7 cellular contexts compared by ENCODE assay signal in the genomic region with DNA sequence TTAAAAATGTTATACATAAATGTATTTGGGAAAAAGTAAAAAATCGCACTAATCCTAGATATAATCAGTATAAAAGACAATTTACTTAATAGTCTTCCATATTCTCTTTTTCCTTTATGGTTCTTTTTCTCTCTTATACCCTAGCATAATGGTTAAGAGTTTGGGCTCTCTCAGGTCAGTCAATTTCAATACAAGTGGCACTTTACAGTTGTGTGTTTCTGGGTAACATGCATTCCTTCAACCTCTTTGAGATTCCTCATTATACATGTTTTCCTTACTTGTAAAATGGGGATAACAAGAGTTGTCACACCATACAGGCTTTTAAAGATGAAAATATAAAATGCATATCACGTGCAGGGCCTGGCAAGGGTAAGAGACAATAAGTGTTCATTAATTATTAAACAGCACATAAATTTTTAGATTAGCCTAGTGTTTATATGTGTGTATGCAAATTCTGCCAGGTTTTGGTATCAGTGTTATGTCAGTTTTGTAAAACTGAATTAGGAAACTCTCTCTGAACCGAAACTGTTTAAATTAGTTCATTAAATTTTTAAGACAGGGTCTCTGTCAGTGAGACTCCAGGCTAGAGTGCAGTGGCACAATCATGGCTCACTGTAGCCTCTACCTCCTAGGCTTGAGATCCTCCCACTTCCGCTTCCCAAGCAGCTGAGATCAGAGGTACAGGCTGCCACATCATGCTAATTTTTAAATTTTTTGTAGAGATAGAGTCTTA. TPM values are rescaled to one million over a fixed set of nuclear protein-coding genes. Genes with fewer than 3 reads are reported as not detected.
DNase-seq lines count a peak whose midpoint lies in the region; ATAC-seq and TF ChIP-seq lines count a peak whose summit lies in the region.

No MANE protein-coding gene starts in this region.

- no peak overlapping the region for H3K4me2 ChIP-seq in SK-N-SH

- no peaks in the 10 kb centered on the region for H3K27me3 Mint-ChIP-seq in natural killer cell (ENCODE audit: low read depth in 2 of 2)

- H4K20me1 ChIP-seq in SK-N-SH (ENCODE audit: insufficient read depth): peaks cover 19% of the 10 kb centered on the region

- H2AFZ ChIP-seq in SK-N-SH (ENCODE audit: low read depth): no peak overlapping the region

- peak; percentile 47 for DNase-seq in NAMALWA (ENCODE audit: low spot score)
- no peak for DNase-seq in natural killer cell
- DNase-seq in SK-N-SH: no peak
- DNase-seq in middle frontal gyrus (ENCODE audit: extremely low spot score, low spot score): no peak
- no peak for DNase-seq in putamen (ENCODE audit: low spot score)

- H3K27ac Mint-ChIP-seq in natural killer cell: peak overlapping the region; percentile 85 to 89

- no peak overlapping the region for H3K9ac ChIP-seq in SK-N-SH

- TF ChIP-seq EP300 in SK-N-SH (IDR thresholded peaks at IDR 0.05; ENCODE audit: borderline replicate concordance in 1 of 2, low read depth in 1 of 2, low read length in 1 of 2): no peak

- no peaks in the 10 kb centered on the region for H3K9me3 Mint-ChIP-seq in natural killer cell

- 92% methylated on average over 4 of the region's 4 CpGs for WGBS in SK-N-SH (ENCODE audit: low lambda C conversion rate)

- H3K27me3 ChIP-seq in SK-N-SH (ENCODE audit: insufficient read depth): no peaks in the 10 kb centered on the region

- CTCF ChIA-PET in SK-N-SH (lab: Yijun Ruan, JAX): interaction anchor here (0.8 kb wide), 1 partner anchor 24 kb away, joined by 3 read pairs; no protein-coding TSS in a partner anchor

- peak overlapping the region; percentile 75 for H3K4me3 Mint-ChIP-seq in natural killer cell

- H3F3A ChIP-seq in SK-N-SH (replicated peaks; ENCODE audit: insufficient read depth): no peaks in the 10 kb centered on the region

- ATAC-seq in GM18870 (IDR thresholded peaks at IDR 0.05; ENCODE audit: unreplicated experiment) (peak; percentile 78), HG02610 (IDR thresholded peaks at IDR 0.05; ENCODE audit: unreplicated experiment) (peak; percentile 74), natural killer cell (peak; percentile 32 to 64 (median 39))

- no peak overlapping the region for H3K4me3 ChIP-seq in SK-N-SH (ENCODE audit: low read depth in 2 of 2, low read length in 1 of 2)

- no peaks in the 10 kb centered on the region for H3K36me3 Mint-ChIP-seq in natural killer cell

- no peak for TF ChIP-seq RAD21 in SK-N-SH (IDR thresholded peaks at IDR 0.05; ENCODE audit: low read length)

- H3K79me2 ChIP-seq in SK-N-SH (ENCODE audit: insufficient read depth): peaks cover 50% of the 10 kb centered on the region

- H3K27ac ChIP-seq in SK-N-SH (ENCODE audit: low read depth in 2 of 2, low read length in 1 of 2): no peak overlapping the region

- H3K9me3 ChIP-seq in SK-N-SH: no peaks in the 10 kb centered on the region

- peaks cover 92 to 93% of the 10 kb centered on the region in 2 donors for H3K4me1 Mint-ChIP-seq in natural killer cell

- TF ChIP-seq CTCF in natural killer cell (IDR thresholded peaks at IDR 0.05) (no peak), SK-N-SH (IDR thresholded peaks at IDR 0.05) (no peak)

- no peaks in the 10 kb centered on the region for H3K9me2 ChIP-seq in SK-N-SH

- intact Hi-C loops in natural killer cell (cut with micrococcal nuclease): loop anchor here (10.0 kb wide), 1 partner anchor 45 kb away; the partner anchor contains the start of gene ELF1

- H3K4me1 ChIP-seq in SK-N-SH (ENCODE audit: control insufficient read depth in 1 of 2, insufficient read depth in 2 of 2, low read depth in 1 of 2, low read length in 1 of 2): no peaks in the 10 kb centered on the region; a peak in 2 of 4 replicates

- POLR2A ChIA-PET in SK-N-SH (lab: Yijun Ruan, JAX): no interaction called here

- H3K36me3 ChIP-seq in SK-N-SH (replicated peaks in 1 of 2; ENCODE audit: control insufficient read depth in 1 of 2, insufficient read depth in 2 of 2, low read length in 1 of 2): no peaks in the 10 kb centered on the region

TF ChIP-seq in SK-N-SH, 30 proteins besides CTCF, POLR2A, EP300 and RAD21:
- TF ChIP-seq FOXJ3 (CRISPR knock-in tag; IDR thresholded peaks at IDR 0.05) (no peak), POLR2AphosphoS5 (IDR thresholded peaks at IDR 0.05; ENCODE audit: low read depth, low read length) (no peak), RFX5 (IDR thresholded peaks at IDR 0.05; ENCODE audit: low read length) (no peak), TAF1 (IDR thresholded peaks at IDR 0.05; ENCODE audit: borderline replicate concordance, low read depth, low read length) (no peak)

RNA-seq across cellular contexts. Expression of gene ELF1, which starts 49.8 kb away (rescaled TPM):
- 100 to 1,000 TPM; 174 to 216 (median 193) TPM for total RNA-seq in natural killer cell
- 11.1 and 11.6 TPM in 2 replicates for polyA plus RNA-seq in SK-N-SH (2012; rRNA removed)
- 12.5 and 13.6 TPM in 2 replicates for polyA plus RNA-seq in SK-N-SH (2012; cell fraction: cytosol; rRNA removed)
- 6.1 and 12.7 TPM in 2 replicates for polyA plus RNA-seq in SK-N-SH (2012; cell fraction: nucleus; rRNA removed)
